Comparison of ENCODE assay signal across 14 cellular contexts in the genomic region with DNA sequence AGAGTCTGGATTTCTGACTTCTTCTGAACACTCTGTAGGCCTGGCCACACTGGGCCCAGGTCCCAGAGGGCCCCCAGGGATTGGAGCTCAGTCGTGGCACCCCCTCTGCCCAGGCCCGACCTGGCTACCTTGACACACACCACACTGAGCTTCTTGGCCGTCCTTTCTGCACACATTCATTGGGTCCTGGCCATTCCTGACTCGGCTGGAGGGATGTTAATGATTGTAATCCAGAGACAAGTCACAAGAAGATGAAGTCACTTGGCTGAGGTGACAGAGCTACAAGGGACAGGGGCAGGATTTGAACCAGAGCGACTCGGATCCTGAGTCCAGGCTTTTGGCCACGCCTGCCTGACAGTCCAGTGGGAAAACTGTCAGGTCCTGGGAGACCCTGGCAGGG. TPM values are rescaled to one million over a fixed set of nuclear protein-coding genes. Genes with fewer than 3 reads are reported as not detected.
"Had no signal": no experiment of that assay in that cellular context is flagged by ENCODE, and none has a peak within 500 bp of the region (broad histone marks: within the 10 kb centered on the region; RNA-seq: fewer than 3 reads in every experiment).

No MANE protein-coding gene starts in this region.

- H3K27ac ChIP-seq: adrenal gland, ovary, stomach, vagina had no signal

- H3K4me3 Mint-ChIP-seq: activated CD4-positive, alpha-beta T cell treated with anti-CD3 and anti-CD28 coated beads, Interleukin-2, amount 10 ng/mL, durations not matched to agents 7 days and 5 days; immature natural killer cell; natural killer cell treated with Interleukin-12 subunit alpha and Interleukin-12 subunit beta and Interleukin-15 and Interleukin-18, amount 100 ng/mL, for 72 hours had no signal

- H3K27ac Mint-ChIP-seq: activated CD4-positive, alpha-beta T cell treated with anti-CD3 and anti-CD28 coated beads, Interleukin-2, amount 10 ng/mL, durations not matched to agents 7 days and 5 days; immature natural killer cell; natural killer cell treated with Interleukin-12 subunit alpha and Interleukin-12 subunit beta and Interleukin-15 and Interleukin-18, amount 100 ng/mL, for 72 hours had no signal

- H3K4me1 Mint-ChIP-seq: immature natural killer cell had no signal

- H3K4me1 ChIP-seq: adrenal gland, stomach, vagina had no signal

- H3K27me3 ChIP-seq: adrenal gland, ovary, stomach, vagina had no signal

- H3K27me3 Mint-ChIP-seq: activated CD4-positive, alpha-beta T cell treated with anti-CD3 and anti-CD28 coated beads, Interleukin-2, amount 10 ng/mL, durations not matched to agents 7 days and 5 days had no signal

- H3K36me3 Mint-ChIP-seq: immature natural killer cell; natural killer cell treated with Interleukin-12 subunit alpha and Interleukin-12 subunit beta and Interleukin-15 and Interleukin-18, amount 100 ng/mL, for 72 hours had no signal

- ATAC-seq: left colon; natural killer cell treated with Interleukin-12 subunit alpha and Interleukin-12 subunit beta and Interleukin-15 and Interleukin-18, amount 100 ng/mL, for 72 hours had no signal

- H3K36me3 ChIP-seq: adrenal gland, ovary, stomach, vagina had no signal

- H3K4me3 ChIP-seq: adrenal gland, ovary, stomach, vagina had no signal

- H3K9me3 Mint-ChIP-seq: activated CD4-positive, alpha-beta T cell treated with anti-CD3 and anti-CD28 coated beads, Interleukin-2, amount 10 ng/mL, durations not matched to agents 7 days and 5 days; immature natural killer cell; natural killer cell treated with Interleukin-12 subunit alpha and Interleukin-12 subunit beta and Interleukin-15 and Interleukin-18, amount 100 ng/mL, for 72 hours had no signal

- H3K9me3 ChIP-seq: adrenal gland, ovary, stomach, vagina had no signal

- DNase-seq: activated CD4-positive, alpha-beta T cell treated with anti-CD3 and anti-CD28 coated beads, Interleukin-2, amount 10 ng/mL, durations not matched to agents 7 days and 5 days; activated naive CD4-positive, alpha-beta T cell treated with anti-CD3 and anti-CD28 coated beads, Interleukin-2, amount 50 U/mL, for 16 hours; adrenal gland; dermis blood vessel endothelial cell; immature natural killer cell; left colon; mammary epithelial cell; ovary; stimulated activated CD4-positive, alpha-beta T cell treated with anti-CD3 and anti-CD28 coated beads, Interleukin-4, amount 100 ng/mL, for 1 hour; stimulated activated CD8-positive, alpha-beta memory T cell treated with anti-CD3 and anti-CD28 coated beads, Interleukin-4, amount 100 ng/mL, for 48 hours; stomach; T-helper 1 cell had no signal

RNA-seq across cellular contexts. Expression of gene PDGFB, which starts 23.9 kb away (rescaled TPM):
- total RNA-seq: natural killer cell treated with Interleukin-12 subunit alpha and Interleukin-12 subunit beta and Interleukin-15 and Interleukin-18, amount 100 ng/mL, for 72 hours had no signal
